Comparison of ENCODE assay signal across 10 cellular contexts in genomic region chr1:43541721-43542401, GRCh38. TPM values are rescaled to one million over a fixed set of nuclear protein-coding genes. Genes with fewer than 3 reads are reported as not detected.
A peak's percentile ranks its signal among the peaks of the same experiment; 100 is the strongest.
DNase-seq lines count a peak whose midpoint lies in the region; ATAC-seq and TF ChIP-seq lines count a peak whose summit lies in the region.
"Had no signal": no experiment of that assay in that cellular context is flagged by ENCODE, and none has a peak within 500 bp of the region (broad histone marks: within the 10 kb centered on the region; RNA-seq: fewer than 3 reads in every experiment).

No MANE protein-coding gene starts in this region.

- H3K36me3 Mint-ChIP-seq in chondrocyte (ENCODE audit: low read depth): peaks cover 17% of the 10 kb centered on the region

- no peaks in the 10 kb centered on the region for H3K4me1 Mint-ChIP-seq in chondrocyte (ENCODE audit: low read depth)

- no peak for TF ChIP-seq CTCF in chondrocyte (IDR thresholded peaks at IDR 0.05)

- no peaks in the 10 kb centered on the region for H3K9me3 Mint-ChIP-seq in chondrocyte (ENCODE audit: low read depth)
- H3K9me3 Mint-ChIP-seq: effector memory CD8-positive, alpha-beta T cell; T-helper 1 cell treated with Interleukin-12 subunit alpha and Interleukin-12 subunit beta and Interleukin-4 antibody, amounts not matched to agents 30 μg/mL and 1 μg/mL, for 36 hours had no signal

- no peaks in the 10 kb centered on the region for H3K27me3 ChIP-seq in right cardiac atrium (ENCODE audit: control insufficient read depth, insufficient read depth)

- peak; percentile 84 to 92 for ATAC-seq in right cardiac atrium
- no peak for ATAC-seq in HG03108 (IDR thresholded peaks at IDR 0.05; ENCODE audit: unreplicated experiment)
- ATAC-seq: effector memory CD8-positive, alpha-beta T cell had no signal

- H3K4me3 ChIP-seq in right cardiac atrium (ENCODE audit: low read length): no peak overlapping the region

- H3K27ac Mint-ChIP-seq in chondrocyte (ENCODE audit: unreplicated experiment): no peak overlapping the region
- H3K27ac Mint-ChIP-seq: effector memory CD8-positive, alpha-beta T cell; T-helper 1 cell treated with Interleukin-12 subunit alpha and Interleukin-12 subunit beta and Interleukin-4 antibody, amounts not matched to agents 30 μg/mL and 1 μg/mL, for 36 hours had no signal

- H3K4me3 Mint-ChIP-seq in chondrocyte (ENCODE audit: unreplicated experiment): no peak overlapping the region
- H3K4me3 Mint-ChIP-seq: effector memory CD8-positive, alpha-beta T cell; T-helper 1 cell treated with Interleukin-12 subunit alpha and Interleukin-12 subunit beta and Interleukin-4 antibody, amounts not matched to agents 30 μg/mL and 1 μg/mL, for 36 hours had no signal

- H3K4me1 ChIP-seq in right cardiac atrium (ENCODE audit: control insufficient read depth, insufficient read depth, low read length): peaks cover 4% of the 10 kb centered on the region

- no peaks in the 10 kb centered on the region for H3K9me3 ChIP-seq in right cardiac atrium (ENCODE audit: control insufficient read depth, low read length)

- peak; percentile 68 for DNase-seq in AG08396 (ENCODE audit: low spot score)
- peak in 55 of 58 donors; percentile 44 to 96 (median 84) for DNase-seq in anterior cingulate cortex (lab: John Stamatoyannopoulos, UW)
- DNase-seq in right cardiac atrium: peak; percentile 87 to 92 (median 91)
- peak; percentile 92 for DNase-seq in posterior vena cava (ENCODE audit: low spot score)
- DNase-seq in chondrocyte (ENCODE audit: low spot score): no peak
- DNase-seq in NCI-H1436 (lab: John Stamatoyannopoulos, UW): no peak
- no peak for DNase-seq in NCI-H1105 (lab: John Stamatoyannopoulos, UW)
- DNase-seq: effector memory CD8-positive, alpha-beta T cell had no signal

- no peaks in the 10 kb centered on the region for H3K27me3 Mint-ChIP-seq in chondrocyte (ENCODE audit: low read depth)

- peak overlapping the region; percentile 69 for H3K27ac ChIP-seq in right cardiac atrium (ENCODE audit: low read length)

- intact Hi-C loops in right cardiac atrium (cut with DNase I): no loop called here
- intact Hi-C loops in posterior vena cava (cut with DNase I): loop anchor here in 1 of 2 donors (5.0 kb wide), 1 partner anchor 110 kb away; the partner anchor contains the start of gene KDM4A

- WGBS in right cardiac atrium: 52% methylated on average over 14 of the region's 14 CpGs

RNA-seq across cellular contexts. Expression of gene PTPRF, which starts 11.2 kb away (rescaled TPM):
- 10 to 100 TPM; 11.1 to 19.7 (median 12.7) TPM for total RNA-seq in right cardiac atrium
- polyA plus RNA-seq in right cardiac atrium: 5.1 TPM
- 10 to 100 TPM; 59.0 to 68.3 TPM for total RNA-seq in posterior vena cava
- total RNA-seq in chondrocyte: 54.6 to 66.7 TPM (median 62.0 TPM) in 3 replicates

Comparison
In these comparisons a context has a peak if more than half of its experiments do, and no peak if none do; other contexts are left out.
1. DNase-seq: peak in AG08396 (single experiment), anterior cingulate cortex (55 of 58), right cardiac atrium (3 of 3) and posterior vena cava (single experiment); none in chondrocyte (single experiment), NCI-H1436 (single experiment) and NCI-H1105 (single experiment).